8 cellular contexts compared by ENCODE assay signal in the genomic region with DNA sequence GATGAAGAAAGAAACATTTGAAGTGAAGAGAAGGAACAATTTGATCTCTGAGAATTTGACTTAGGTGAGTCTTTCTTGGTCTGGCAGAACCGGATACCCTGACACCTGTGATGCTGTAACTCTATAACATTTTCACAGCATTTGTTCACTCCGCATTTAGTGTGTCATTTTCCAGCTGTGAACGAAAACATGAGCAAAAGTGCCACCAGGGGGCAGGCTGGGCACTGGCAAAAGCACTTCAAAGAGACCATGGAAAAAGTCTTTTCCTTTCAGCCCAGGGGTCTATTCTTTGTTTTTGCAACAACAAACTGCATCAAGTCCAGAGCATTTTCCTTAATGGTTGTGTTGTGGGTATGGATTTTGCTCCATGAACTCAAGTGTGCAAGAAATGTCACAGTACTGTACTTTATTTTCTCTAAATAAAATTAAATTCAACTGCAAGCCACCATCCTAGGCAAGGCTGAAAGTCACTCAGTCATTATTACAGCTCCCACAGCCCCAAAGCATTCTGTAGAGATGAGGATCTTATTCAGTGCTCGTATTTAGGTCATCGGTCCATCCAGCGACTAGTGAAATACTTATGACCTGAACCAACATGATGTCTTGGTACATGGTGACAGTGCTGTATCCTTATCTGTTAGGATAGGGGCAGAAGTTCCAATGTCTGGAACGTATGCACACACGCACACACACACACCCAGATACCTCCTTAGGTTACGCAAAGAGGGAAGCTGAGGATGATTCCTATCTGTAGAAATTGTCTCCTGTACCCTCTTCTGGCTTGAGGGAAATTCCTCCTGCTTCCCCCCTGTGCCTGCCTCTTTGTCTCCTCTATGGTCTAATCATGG.
A peak's percentile ranks its signal among the peaks of the same experiment; 100 is the strongest.
DNase-seq lines count a peak whose midpoint lies in the region; ATAC-seq and TF ChIP-seq lines count a peak whose summit lies in the region.

No MANE protein-coding gene starts in this region.

- no peak overlapping the region for H2BK12ac ChIP-seq in trophoblast cell (ENCODE audit: low read length)

- H4K12ac ChIP-seq in trophoblast cell (ENCODE audit: low read depth, low read length), result no peak overlapping the region

- TF ChIP-seq EP300 in upper lobe of left lung (IDR thresholded peaks at IDR 0.05), result no peak

- H3K79me2 ChIP-seq in trophoblast cell (ENCODE audit: control insufficient read depth, insufficient read depth, low read length, poor library complexity), result no peaks in the 10 kb centered on the region

- H2BK5ac ChIP-seq in trophoblast cell (ENCODE audit: low read depth, low read length, poor library complexity), result no peak overlapping the region

- no peak overlapping the region for H3K18ac ChIP-seq in trophoblast cell (ENCODE audit: low read length)

- ATAC-seq in upper lobe of left lung (ENCODE audit: low FRiP score in 2 of 2), result peak in 1 of 2 donors; percentile 59

- peaks cover 0 to 3% of the 10 kb centered on the region in 2 experiments for H3K4me1 ChIP-seq in trophoblast cell (ENCODE audit: control insufficient read depth in 1 of 2, insufficient read depth in 2 of 2, low read length in 2 of 2)
- peaks cover 0 to 5% (median 0%) of the 10 kb centered on the region in 4 donors for H3K4me1 ChIP-seq in upper lobe of left lung

- H4K8ac ChIP-seq in trophoblast cell (ENCODE audit: low read depth, low read length), result no peak overlapping the region

- H3K4me3 ChIP-seq in HL-60 (replicated peaks; ENCODE audit: insufficient read depth, low read length) (no peak overlapping the region), trophoblast cell (ENCODE audit: low read depth, low read length) (no peak overlapping the region), upper lobe of left lung (no peak overlapping the region)

- no peak overlapping the region for H2AFZ ChIP-seq in trophoblast cell (ENCODE audit: insufficient read depth, low read length, poor library complexity)

- no peak overlapping the region for H3K4ac ChIP-seq in trophoblast cell (ENCODE audit: low read depth, low read length)

- no peak overlapping the region for H3K23ac ChIP-seq in trophoblast cell (ENCODE audit: low read length)

- peak; percentile 77 for DNase-seq in DMS 273 (lab: John Stamatoyannopoulos, UW; ENCODE audit: unreplicated experiment)
- no peak for DNase-seq in DMS 273 treated with DMSO at 0.1 percent for 48 hours (lab: John Stamatoyannopoulos, UW)
- DNase-seq in HL-60 (ENCODE audit: low read depth in 1 of 2, low spot score in 1 of 2), result peak in 1 of 2 experiments; percentile 53
- DNase-seq in RKO (ENCODE audit: low spot score), result peak; percentile 55
- peak; percentile 87 for DNase-seq in activated effector memory CD4-positive, alpha-beta T cell treated with anti-CD3 and anti-CD28 coated beads, Interleukin-2, amount 50 U/mL, for 16 hours
- DNase-seq in globus pallidus (ENCODE audit: low spot score), result peak; percentile 41
- DNase-seq in trophoblast cell, result peak; percentile 95 to 97
- peak in 1 of 2 donors; percentile 63 for DNase-seq in upper lobe of left lung

- H3K27ac ChIP-seq in HL-60 (replicated peaks) (no peak overlapping the region), trophoblast cell (ENCODE audit: low read depth, low read length) (no peak overlapping the region), upper lobe of left lung (no peak overlapping the region)

- no peaks in the 10 kb centered on the region for H3K36me3 ChIP-seq in trophoblast cell (ENCODE audit: control insufficient read depth in 1 of 2, insufficient read depth in 2 of 2, low read length in 2 of 2)
- no peaks in the 10 kb centered on the region for H3K36me3 ChIP-seq in upper lobe of left lung

- no peaks in the 10 kb centered on the region for H3K79me1 ChIP-seq in trophoblast cell (ENCODE audit: low read length)

- H3K27me3 ChIP-seq in HL-60 (ENCODE audit: insufficient read depth, poor library complexity, severe bottlenecking), result peaks cover 2% of the 10 kb centered on the region
- no peaks in the 10 kb centered on the region for H3K27me3 ChIP-seq in trophoblast cell (ENCODE audit: insufficient read depth, low read length)
- H3K27me3 ChIP-seq in upper lobe of left lung, result no peaks in the 10 kb centered on the region

- WGBS in trophoblast cell (ENCODE audit: extremely low coverage, insufficient coverage, insufficient read length), result no CpG with 5 or more reads among the region's 9 CpGs
- 57 to 58% methylated on average over 9 of the region's 9 CpGs for WGBS in upper lobe of left lung, 2 donors

- no peak overlapping the region for H3K9ac ChIP-seq in trophoblast cell (ENCODE audit: low read length)

- H3K9me3 ChIP-seq in trophoblast cell (ENCODE audit: insufficient read depth, low read depth, low read length) (no peaks in the 10 kb centered on the region), upper lobe of left lung (no peaks in the 10 kb centered on the region)

- no peak overlapping the region for H3K14ac ChIP-seq in trophoblast cell (ENCODE audit: low read length)

- no peak for TF ChIP-seq POLR2A in upper lobe of left lung (IDR thresholded peaks at IDR 0.05)

- H2BK120ac ChIP-seq in trophoblast cell (ENCODE audit: insufficient read depth, low read length, poor library complexity), result no peak overlapping the region

- H4K91ac ChIP-seq in trophoblast cell (ENCODE audit: low read depth, low read length), result no peak overlapping the region

- peak; percentile 48 for TF ChIP-seq CTCF in HL-60 (IDR thresholded peaks at IDR 0.05; ENCODE audit: insufficient read depth, low read length)
- peak; percentile 44 to 70 (median 60) for TF ChIP-seq CTCF in upper lobe of left lung (IDR thresholded peaks at IDR 0.05)

- H3K4me2 ChIP-seq in trophoblast cell (ENCODE audit: low read length), result no peak overlapping the region

- no peak overlapping the region for H2AK5ac ChIP-seq in trophoblast cell (ENCODE audit: low read length)
